17 cellular contexts compared by ENCODE assay signal in genomic region chr2:164873096-164873670, GRCh38. TPM values are rescaled to one million over a fixed set of nuclear protein-coding genes. Genes with fewer than 3 reads are reported as not detected.
A peak's percentile ranks its signal among the peaks of the same experiment; 100 is the strongest.
DNase-seq lines count a peak whose midpoint lies in the region; ATAC-seq and TF ChIP-seq lines count a peak whose summit lies in the region.
"Had no signal": no experiment of that assay in that cellular context is flagged by ENCODE, and none has a peak within 500 bp of the region (broad histone marks: within the 10 kb centered on the region; RNA-seq: fewer than 3 reads in every experiment).

No MANE protein-coding gene starts in this region.

- H3K4me1 ChIP-seq in mucosa of descending colon (ENCODE audit: low read depth) = no peaks in the 10 kb centered on the region
- H3K4me1 ChIP-seq: BE2C had no signal

- peak; percentile 40 for ATAC-seq in mucosa of descending colon

- intact Hi-C loops in mucosa of descending colon (cut with DNase I, micrococcal nuclease) = no loop called here

- H3K36me3 ChIP-seq in mucosa of descending colon (ENCODE audit: low read depth) = no peaks in the 10 kb centered on the region
- H3K36me3 ChIP-seq: BE2C, MG63, SJSA1 had no signal

- no peaks in the 10 kb centered on the region for H3K9me3 ChIP-seq in mucosa of descending colon
- H3K9me3 ChIP-seq: BE2C, MG63, SJSA1 had no signal

- H3K4me3 ChIP-seq in epithelial cell of proximal tubule (ENCODE audit: low read depth, low read length) (no peak overlapping the region), mucosa of descending colon (no peak overlapping the region)
- H3K4me3 ChIP-seq: MG63, SJSA1 had no signal

- DNase-seq in M059J (ENCODE audit: low read depth) (peak; percentile 74), NCI-H2196 (lab: John Stamatoyannopoulos, UW; ENCODE audit: unreplicated experiment) (peak; percentile 47), epithelial cell of proximal tubule (ENCODE audit: low read depth) (peak; percentile 43), mucosa of descending colon (no peak), D341Med (ENCODE audit: low spot score) (no peak), H4 (ENCODE audit: low spot score) (no peak), activated gamma-delta T cell treated with Interleukin-2 at 50 U/mL for 16 hours (no peak)
- DNase-seq: BE2C; CD4-positive, alpha-beta memory T cell; DND-41; GDM1; KG1; MG63; NCI-H1417; NCI-H1930; SW 1271 had no signal

- no peak for TF ChIP-seq CTCF in epithelial cell of proximal tubule (conservative IDR thresholded peaks at IDR 0.05; ENCODE audit: low read depth, low read length)
- TF ChIP-seq CTCF in mucosa of descending colon (IDR thresholded peaks at IDR 0.05) = no peak

RNA-seq across cellular contexts. Expression of gene COBLL1, which starts 31.6 kb away (rescaled TPM):
- 12.5 and 15.6 TPM in 2 replicates for total RNA-seq in M059J (2014; rRNA removed; shearing (Covaris generic))
- total RNA-seq in epithelial cell of proximal tubule = 28.8 and 33.0 TPM in 2 replicates
- 10 to 100 TPM; 19.5 to 30.0 (median 26.1) TPM for total RNA-seq in mucosa of descending colon
- 5.0 and 15.8 TPM in 2 replicates for total RNA-seq in H4 (2014; rRNA removed; shearing (Covaris generic))
- total RNA-seq: CD4-positive, alpha-beta memory T cell had no signal

Comparison
In these comparisons a context has a peak if more than half of its experiments do, and no peak if none do; other contexts are left out.
1. DNase-seq: peak in M059J (single experiment), NCI-H2196 (single experiment) and epithelial cell of proximal tubule (single experiment); none in mucosa of descending colon (0 of 3), D341Med (single experiment), H4 (single experiment) and activated gamma-delta T cell treated with Interleukin-2 at 50 U/mL for 16 hours (single experiment).